Comparison of ENCODE assay signal across 21 cellular contexts in the genomic region with DNA sequence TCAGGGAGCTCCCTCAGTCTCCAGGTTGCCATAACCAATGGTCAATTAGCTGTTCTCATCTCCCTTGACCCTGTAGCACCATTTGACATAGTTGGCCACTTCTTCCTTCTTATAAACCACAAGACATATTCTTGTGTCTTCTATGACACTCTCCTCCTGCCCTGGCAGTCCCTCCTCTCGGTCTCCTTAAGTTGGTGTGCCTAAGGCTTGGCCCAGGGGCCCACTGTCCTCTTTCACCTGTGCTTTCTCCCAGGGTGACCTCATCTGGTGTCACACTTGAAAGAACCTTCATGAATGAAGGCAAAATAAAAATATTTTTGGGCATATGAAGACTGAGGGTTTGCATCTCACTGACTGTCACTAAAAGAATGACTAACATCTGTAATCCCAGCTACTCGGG. TPM values are rescaled to one million over a fixed set of nuclear protein-coding genes. Genes with fewer than 3 reads are reported as not detected.
A peak's percentile ranks its signal among the peaks of the same experiment; 100 is the strongest.
DNase-seq lines count a peak whose midpoint lies in the region; ATAC-seq, FAIRE-seq and TF ChIP-seq lines count a peak whose summit lies in the region.
"Had no signal": no experiment of that assay in that cellular context is flagged by ENCODE, and none has a peak within 500 bp of the region (broad histone marks: within the 10 kb centered on the region; RNA-seq: fewer than 3 reads in every experiment).

No MANE protein-coding gene starts in this region.

- H3K18ac ChIP-seq in mesenchymal stem cell (ENCODE audit: low read depth in 1 of 2, low read length in 2 of 2) = peak overlapping the region in 1 of 2 experiments; percentile 42

- H3K9me3 Mint-ChIP-seq in stimulated activated memory B cell treated with anti-CD40 and anti-IgM and Interleukin-4, amounts not matched to agents 10 μg/mL and 1 μg/mL and 100 μg/mL, for 72 hours = peaks cover 3% of the 10 kb centered on the region
- H3K9me3 Mint-ChIP-seq: CD4-positive, alpha-beta T cell had no signal

- H3K9ac ChIP-seq in mesenchymal stem cell (ENCODE audit: low read length) = no peak overlapping the region

- no peaks in the 10 kb centered on the region for H3K79me1 ChIP-seq in mesenchymal stem cell (replicated peaks; ENCODE audit: low read length, poor library complexity, severe bottlenecking)

- intact Hi-C loops in left ventricle myocardium inferior (cut with micrococcal nuclease) = no loop called here
- intact Hi-C loops in left cardiac atrium (cut with DNase I) = no loop called here
- intact Hi-C loops in pancreas (cut with DNase I) = no loop called here

- H2BK15ac ChIP-seq in mesenchymal stem cell (ENCODE audit: low read depth, poor library complexity, severe bottlenecking) = no peak overlapping the region

- H3K27me3 Mint-ChIP-seq in stimulated activated memory B cell treated with anti-CD40 and anti-IgM and Interleukin-4, amounts not matched to agents 10 μg/mL and 1 μg/mL and 100 μg/mL, for 72 hours = no peaks in the 10 kb centered on the region

- 93% methylated on average over 2 of the region's 2 CpGs for WGBS in mesenchymal stem cell
- 87 to 89% methylated on average over 2 of the region's 2 CpGs for WGBS in pancreas, 2 donors

- H3K23ac ChIP-seq in mesenchymal stem cell (ENCODE audit: low read length in 2 of 2) = no peak overlapping the region

- H3K27me3 ChIP-seq in left ventricle myocardium inferior (ENCODE audit: low read depth) = no peaks in the 10 kb centered on the region
- peaks cover 0 to 13% of the 10 kb centered on the region in 2 experiments for H3K27me3 ChIP-seq in mesenchymal stem cell (ENCODE audit: control insufficient read depth in 1 of 2, insufficient read depth in 1 of 2, low read length in 2 of 2)
- no peaks in the 10 kb centered on the region for H3K27me3 ChIP-seq in pancreas

- peak overlapping the region; percentile 71 for H3K27ac ChIP-seq in left ventricle myocardium inferior (replicated peaks)
- H3K27ac ChIP-seq in mesenchymal stem cell (ENCODE audit: low read length, poor library complexity, severe bottlenecking) = no peak overlapping the region
- H3K27ac ChIP-seq in pancreas = no peak overlapping the region
- H3K27ac ChIP-seq: 22Rv1, A549, C4-2B had no signal

- no peak overlapping the region for H3K14ac ChIP-seq in mesenchymal stem cell (ENCODE audit: low read length in 2 of 2)

- H3K4me2 ChIP-seq in mesenchymal stem cell (ENCODE audit: low read length, poor library complexity, severe bottlenecking) = no peak overlapping the region

- H3K9me3 ChIP-seq in left ventricle myocardium inferior (replicated peaks) (no peaks in the 10 kb centered on the region), mesenchymal stem cell (ENCODE audit: control insufficient read depth, low read length) (no peaks in the 10 kb centered on the region), pancreas (no peaks in the 10 kb centered on the region)
- H3K9me3 ChIP-seq: A549 had no signal

- no peak for FAIRE-seq in pancreas (lab: Jason Lieb, UNC)
- FAIRE-seq: A549, HTR-8/SVneo had no signal

- H2BK5ac ChIP-seq in mesenchymal stem cell (ENCODE audit: low read depth, low read length, poor library complexity, severe bottlenecking) = no peak overlapping the region

- H3K36me3 ChIP-seq in left ventricle myocardium inferior = no peaks in the 10 kb centered on the region
- H3K36me3 ChIP-seq in mesenchymal stem cell (ENCODE audit: control insufficient read depth in 1 of 2, insufficient read depth in 2 of 2, low read depth in 1 of 2, low read length in 2 of 2) = no peaks in the 10 kb centered on the region
- H3K36me3 ChIP-seq in pancreas = no peaks in the 10 kb centered on the region

- no peaks in the 10 kb centered on the region for H3K4me1 Mint-ChIP-seq in stimulated activated memory B cell treated with anti-CD40 and anti-IgM and Interleukin-4, amounts not matched to agents 10 μg/mL and 1 μg/mL and 100 μg/mL, for 72 hours

- no peak overlapping the region for H3K4me3 ChIP-seq in left ventricle myocardium inferior
- H3K4me3 ChIP-seq in mesenchymal stem cell (ENCODE audit: insufficient read depth in 1 of 2, low read depth in 1 of 2, low read length in 2 of 2) = no peak overlapping the region
- H3K4me3 ChIP-seq in pancreas = no peak overlapping the region
- H3K4me3 ChIP-seq: A549 had no signal

- no peaks in the 10 kb centered on the region for H3K36me3 Mint-ChIP-seq in stimulated activated memory B cell treated with anti-CD40 and anti-IgM and Interleukin-4, amounts not matched to agents 10 μg/mL and 1 μg/mL and 100 μg/mL, for 72 hours

- DNase-seq in left ventricle myocardium inferior (no peak), left cardiac atrium (no peak), mesenchymal stem cell (no peak), pancreas (no peak)
- DNase-seq in stimulated activated CD4-positive, alpha-beta T cell treated with anti-CD3 and anti-CD28 coated beads, Interleukin-15, amount 100 ng/mL, for 24 hours = no peak
- DNase-seq: AML-193; CD4-positive, alpha-beta T cell; DMS79 treated with DMSO at 0.1 percent for 48 hours; GF-D8; GOT3; H7; HFFc6; IMR-90 had no signal

- H2AK5ac ChIP-seq in mesenchymal stem cell (ENCODE audit: low read length, severe bottlenecking) = peak overlapping the region; percentile 2

- no peak overlapping the region for H2AFZ ChIP-seq in mesenchymal stem cell (ENCODE audit: low read depth, low read length)

- TF ChIP-seq CTCF in left ventricle myocardium inferior (IDR thresholded peaks at IDR 0.05; ENCODE audit: borderline replicate concordance) (no peak), pancreas (IDR thresholded peaks at IDR 0.05) (no peak)

- ATAC-seq in left cardiac atrium (no peak), pancreas (no peak), HG03108 (IDR thresholded peaks at IDR 0.05; ENCODE audit: unreplicated experiment) (no peak)
- peak; percentile 27 for ATAC-seq in stimulated activated memory B cell treated with anti-CD40 and anti-IgM and Interleukin-4, amounts not matched to agents 10 μg/mL and 1 μg/mL and 100 μg/mL, for 72 hours
- ATAC-seq: A549, HCT116 had no signal

- H4K91ac ChIP-seq in mesenchymal stem cell (ENCODE audit: low read length) = no peak overlapping the region

- H3K27ac Mint-ChIP-seq in stimulated activated memory B cell treated with anti-CD40 and anti-IgM and Interleukin-4, amounts not matched to agents 10 μg/mL and 1 μg/mL and 100 μg/mL, for 72 hours = no peak overlapping the region
- H3K27ac Mint-ChIP-seq: CD4-positive, alpha-beta T cell; HFFc6 had no signal

- H3K4ac ChIP-seq in mesenchymal stem cell (ENCODE audit: low read depth in 1 of 2, low read length in 2 of 2) = no peak overlapping the region

- no peak overlapping the region for H4K8ac ChIP-seq in mesenchymal stem cell (ENCODE audit: low read length)

- H3K4me1 ChIP-seq in left ventricle myocardium inferior (peaks cover 48% of the 10 kb centered on the region), mesenchymal stem cell (ENCODE audit: control insufficient read depth, insufficient read depth, low read depth, low read length) (peaks cover 12% of the 10 kb centered on the region), pancreas (peaks cover 0 to 12% (median 3%) of the 10 kb centered on the region in 3 donors)

- H2BK12ac ChIP-seq in mesenchymal stem cell (ENCODE audit: low read length in 2 of 2) = no peak overlapping the region

- no peak overlapping the region for H3K4me3 Mint-ChIP-seq in stimulated activated memory B cell treated with anti-CD40 and anti-IgM and Interleukin-4, amounts not matched to agents 10 μg/mL and 1 μg/mL and 100 μg/mL, for 72 hours
- H3K4me3 Mint-ChIP-seq: CD4-positive, alpha-beta T cell; HFFc6 had no signal

- no peak overlapping the region for H2BK120ac ChIP-seq in mesenchymal stem cell (ENCODE audit: low read depth, low read length)

RNA-seq across cellular contexts. Expression of a gene that starts 9.7 kb away (rescaled TPM):
- 42.1 TPM for total RNA-seq in left ventricle myocardium inferior
- total RNA-seq in left cardiac atrium = 10 to 100 TPM; 37.4 to 56.9 TPM
- 0.52 TPM for polyA plus RNA-seq in mesenchymal stem cell (2013, experiment 1 of 2)
- polyA plus RNA-seq in mesenchymal stem cell (2013, experiment 2 of 2) = 0.58 TPM
- 1 to 10 TPM; 2.2 to 6.6 (median 4.0) TPM for total RNA-seq in pancreas
- 1 to 10 TPM; 2.6 to 7.6 TPM for polyA plus RNA-seq in pancreas
- total RNA-seq: CD4-positive, alpha-beta T cell; IMR-90 had no signal
- polyA plus RNA-seq: A549, BJ, IMR-90 had no signal
